Comparison of ENCODE assay signal across 8 cellular contexts in genomic region chr4:169619518-169619957, GRCh38. TPM values are rescaled to one million over a fixed set of nuclear protein-coding genes. Genes with fewer than 3 reads are reported as not detected.
DNase-seq lines count a peak whose midpoint lies in the region; ATAC-seq and TF ChIP-seq lines count a peak whose summit lies in the region.

No MANE protein-coding gene starts in this region.

- no peaks in the 10 kb centered on the region for H3K9me3 Mint-ChIP-seq in Caco-2 (ENCODE audit: unreplicated experiment)
- no peaks in the 10 kb centered on the region for H3K9me3 Mint-ChIP-seq in natural killer cell treated with Interleukin-12 subunit alpha and Interleukin-12 subunit beta and Interleukin-15 and Interleukin-18, amount 100 ng/mL, for 72 hours

- peak; percentile 57 to 58 for TF ChIP-seq CTCF in Caco-2 (IDR thresholded peaks at IDR 0.05; ENCODE audit: insufficient read depth in 1 of 2, low read depth in 1 of 2, low read length in 1 of 2, severe bottlenecking in 1 of 2, unreplicated experiment in 1 of 2)

- H3K4me3 ChIP-seq in Caco-2 (ENCODE audit: low read depth, low read length) (peak overlapping the region; percentile 62), aorta (ENCODE audit: low read length in 2 of 2) (peak overlapping the region; percentile 24 to 39)

- CTCF ChIA-PET in Caco-2 (lab: Charles Lee): interaction anchor here (0.7 to 1.0 kb wide), 2 partner anchors 40 to 609 kb away, joined by 3 to 4 read pairs; partner anchors contain the start of gene CBR4

- H3K4me1 ChIP-seq in Caco-2 (peaks cover 19% of the 10 kb centered on the region), aorta (ENCODE audit: control insufficient read depth in 1 of 2, insufficient read depth in 2 of 2, low read length in 2 of 2) (peaks cover 0 to 2% of the 10 kb centered on the region in 2 donors)

- peaks cover 9% of the 10 kb centered on the region for H3K36me3 Mint-ChIP-seq in Caco-2 (ENCODE audit: insufficient read depth, unreplicated experiment)
- no peaks in the 10 kb centered on the region for H3K36me3 Mint-ChIP-seq in natural killer cell treated with Interleukin-12 subunit alpha and Interleukin-12 subunit beta and Interleukin-15 and Interleukin-18, amount 100 ng/mL, for 72 hours

- POLR2A ChIA-PET in Caco-2 (lab: Charles Lee): interaction anchor here (0.5 to 2.2 kb wide), 4 partner anchors 8 to 49 kb away, joined by 3 to 19 read pairs (median 4); partner anchors contain the start of gene NEK1

- peak overlapping the region; percentile 14 to 79 for H3K27ac ChIP-seq in aorta (ENCODE audit: low read depth in 1 of 2, low read length in 2 of 2)

- H3K4me3 Mint-ChIP-seq in Caco-2 (ENCODE audit: unreplicated experiment): peak overlapping the region; percentile 84
- H3K4me3 Mint-ChIP-seq in natural killer cell treated with Interleukin-12 subunit alpha and Interleukin-12 subunit beta and Interleukin-15 and Interleukin-18, amount 100 ng/mL, for 72 hours: peak overlapping the region; percentile 99

- 0 to 1% methylated on average over 12 of the region's 12 CpGs for WGBS in aorta, 2 donors

- BruUV-seq in Caco-2 (replicated peaks; lab: Mats Ljungman, UMichigan): TSS peak; percentile 95

- DNase-seq in Caco-2: peak; percentile 69 to 72
- peak; percentile 88 for DNase-seq in OCI-M1 (lab: John Stamatoyannopoulos, UW)
- peak; percentile 38 for DNase-seq in activated T-helper 1 cell treated with Interleukin-2 at 50 U/mL for 16 hours (ENCODE audit: low read depth)
- peak; percentile 49 for DNase-seq in fibroblast of peridontal ligament (ENCODE audit: extremely low read depth)
- no peak for DNase-seq in natural killer cell treated with Interleukin-12 subunit alpha and Interleukin-12 subunit beta and Interleukin-15 and Interleukin-18, amount 100 ng/mL, for 72 hours (ENCODE audit: low spot score)
- no peak for DNase-seq in aorta

- intact Hi-C loops in Caco-2 (cut with micrococcal nuclease; ENCODE audit: unreplicated experiment) (no loop called here), aorta (cut with DNase I) (loop anchor here (10.0 kb wide), 2 partner anchors 135 to 405 kb away; partner anchors contain the start of genes HPF1 (in 1 of the 2) and MFAP3L (in 1 of the 2))

- H3K9me3 ChIP-seq in Caco-2 (no peaks in the 10 kb centered on the region), aorta (ENCODE audit: control insufficient read depth, low read length) (no peaks in the 10 kb centered on the region)

- H3K27me3 Mint-ChIP-seq in Caco-2 (ENCODE audit: insufficient read depth, unreplicated experiment): no peaks in the 10 kb centered on the region
- no peaks in the 10 kb centered on the region for H3K27me3 Mint-ChIP-seq in natural killer cell treated with Interleukin-12 subunit alpha and Interleukin-12 subunit beta and Interleukin-15 and Interleukin-18, amount 100 ng/mL, for 72 hours

- H3K27me3 ChIP-seq in Caco-2 (replicated peaks; ENCODE audit: control insufficient read depth, insufficient read depth, low read length) (no peaks in the 10 kb centered on the region), aorta (ENCODE audit: control insufficient read depth in 1 of 2, insufficient read depth in 2 of 2, low read length in 1 of 2) (no peaks in the 10 kb centered on the region)

- H3K27ac Mint-ChIP-seq in Caco-2 (ENCODE audit: unreplicated experiment): peak overlapping the region; percentile 95
- peak overlapping the region; percentile 94 to 99 for H3K27ac Mint-ChIP-seq in natural killer cell treated with Interleukin-12 subunit alpha and Interleukin-12 subunit beta and Interleukin-15 and Interleukin-18, amount 100 ng/mL, for 72 hours

- H3K4me1 Mint-ChIP-seq in Caco-2 (ENCODE audit: low read depth, unreplicated experiment): no peaks in the 10 kb centered on the region
- H3K4me1 Mint-ChIP-seq in natural killer cell treated with Interleukin-12 subunit alpha and Interleukin-12 subunit beta and Interleukin-15 and Interleukin-18, amount 100 ng/mL, for 72 hours (ENCODE audit: low read depth in 2 of 2): peaks cover 40 to 50% of the 10 kb centered on the region in 2 donors

- ATAC-seq in GM19455 (IDR thresholded peaks at IDR 0.05; ENCODE audit: unreplicated experiment): peak; percentile 46
- peak; percentile 42 for ATAC-seq in HG03520 (IDR thresholded peaks at IDR 0.05; ENCODE audit: unreplicated experiment)
- ATAC-seq in natural killer cell treated with Interleukin-12 subunit alpha and Interleukin-12 subunit beta and Interleukin-15 and Interleukin-18, amount 100 ng/mL, for 72 hours: peak in 1 of 2 donors; percentile 34
- peak; percentile 71 for ATAC-seq in aorta (ENCODE audit: low FRiP score)

- H3K36me3 ChIP-seq in Caco-2 (ENCODE audit: control insufficient read depth, insufficient read depth, low read length): no peaks in the 10 kb centered on the region
- H3K36me3 ChIP-seq in aorta (ENCODE audit: control insufficient read depth in 1 of 2, insufficient read depth in 2 of 2, low read length in 1 of 2): no peaks in the 10 kb centered on the region

RNA-seq across cellular contexts. Expression of gene CLCN3, which starts 0.8 kb away (rescaled TPM):
- total RNA-seq in Caco-2 (2022): 36.4 and 42.1 TPM in 2 replicates
- 10 to 100 TPM; 21.8 to 24.9 TPM for total RNA-seq in natural killer cell treated with Interleukin-12 subunit alpha and Interleukin-12 subunit beta and Interleukin-15 and Interleukin-18, amount 100 ng/mL, for 72 hours
- total RNA-seq in aorta: 10 to 100 TPM; 19.1 to 29.1 TPM
- 1 to 10 TPM; 4.9 to 5.4 TPM for polyA plus RNA-seq in aorta

RNA-seq across cellular contexts. Expression of gene NEK1, which starts 7.2 kb away (rescaled TPM):
- total RNA-seq in Caco-2 (2022) (8.2 and 8.7 TPM in 2 replicates), aorta (10 to 100 TPM; 17.6 to 24.4 TPM)
- 10 to 100 TPM in 1 of 2 donors, 1 to 10 TPM in 1; 9.8 to 20.6 TPM for total RNA-seq in natural killer cell treated with Interleukin-12 subunit alpha and Interleukin-12 subunit beta and Interleukin-15 and Interleukin-18, amount 100 ng/mL, for 72 hours
- 1 to 10 TPM; 6.7 to 9.4 TPM for polyA plus RNA-seq in aorta

Comparison
In these comparisons a context has a peak if more than half of its experiments do, and no peak if none do; other contexts are left out.
1. DNase-seq: peak in Caco-2 (2 of 2), OCI-M1 (single experiment), activated T-helper 1 cell treated with Interleukin-2 at 50 U/mL for 16 hours (single experiment) and fibroblast of peridontal ligament (single experiment); none in natural killer cell treated with Interleukin-12 subunit alpha and Interleukin-12 subunit beta and Interleukin-15 and Interleukin-18, amount 100 ng/mL, for 72 hours (single experiment) and aorta (0 of 2).